In genomic region chr19:33868076-33868735, GRCh38 we compare ENCODE assay signal across 11 cellular contexts.
DNase-seq lines count a peak whose midpoint lies in the region; ATAC-seq and TF ChIP-seq lines count a peak whose summit lies in the region.
"Had no signal": no experiment of that assay in that cellular context is flagged by ENCODE, and none has a peak within 500 bp of the region (broad histone marks: within the 10 kb centered on the region; RNA-seq: fewer than 3 reads in every experiment).

No MANE protein-coding gene starts in this region.

- peak overlapping the region; percentile 67 for H3K4me3 ChIP-seq in SK-N-MC
- no peak overlapping the region for H3K4me3 ChIP-seq in trophoblast cell (ENCODE audit: low read depth, low read length)
- H3K4me3 ChIP-seq in MM.1S (ENCODE audit: low read length): no peak overlapping the region

- no peaks in the 10 kb centered on the region for H3K9me2 ChIP-seq in MM.1S (replicated peaks; ENCODE audit: insufficient read depth, low read length)

- H3K36me3 ChIP-seq in SK-N-MC (ENCODE audit: insufficient read depth, low read length) (no peaks in the 10 kb centered on the region), trophoblast cell (ENCODE audit: control insufficient read depth in 1 of 2, insufficient read depth in 2 of 2, low read length in 2 of 2) (no peaks in the 10 kb centered on the region), MM.1S (replicated peaks; ENCODE audit: insufficient read depth, low read length) (no peaks in the 10 kb centered on the region)

- no peak overlapping the region for H2BK12ac ChIP-seq in trophoblast cell (ENCODE audit: low read length)

- no peak overlapping the region for H3K4ac ChIP-seq in trophoblast cell (ENCODE audit: low read depth, low read length)

- H3K79me2 ChIP-seq in trophoblast cell (ENCODE audit: control insufficient read depth, insufficient read depth, low read length, poor library complexity) (no peaks in the 10 kb centered on the region), MM.1S (ENCODE audit: low read length) (no peaks in the 10 kb centered on the region)

- peaks cover 4 to 5% of the 10 kb centered on the region in 2 experiments for H3K4me1 ChIP-seq in trophoblast cell (ENCODE audit: control insufficient read depth in 1 of 2, insufficient read depth in 2 of 2, low read length in 2 of 2)
- H3K4me1 ChIP-seq in MM.1S (ENCODE audit: low read length): no peaks in the 10 kb centered on the region

- DNase-seq in AG08396 (ENCODE audit: low spot score): peak; percentile 19
- DNase-seq in SK-N-MC (ENCODE audit: low read depth, low spot score): no peak
- no peak for DNase-seq in left ventricle myocardium superior
- DNase-seq in trophoblast cell: no peak
- DNase-seq in D341Med (ENCODE audit: low spot score): no peak
- DNase-seq in SKM-1 treated with dmso at 0.1 percent for 144 hours (lab: John Stamatoyannopoulos, UW; ENCODE audit: unreplicated experiment): no peak
- DNase-seq in MM.1S: no peak
- DNase-seq: activated CD8-positive, alpha-beta memory T cell treated with anti-CD3 and anti-CD28 coated beads for 24 hours; activated naive CD8-positive, alpha-beta T cell treated with anti-CD3 and anti-CD28 coated beads, Interleukin-2, amount 10 ng/mL, durations not matched to agents 7 days and 5 days; erythroblast had no signal

- H3K27me3 ChIP-seq in trophoblast cell (ENCODE audit: insufficient read depth, low read length) (no peaks in the 10 kb centered on the region), MM.1S (replicated peaks; ENCODE audit: insufficient read depth, low read length) (peaks cover 35% of the 10 kb centered on the region)

- H4K20me1 ChIP-seq in MM.1S (ENCODE audit: insufficient read depth, low read length): no peaks in the 10 kb centered on the region

- H3K14ac ChIP-seq in trophoblast cell (ENCODE audit: low read length): no peak overlapping the region

- no peaks in the 10 kb centered on the region for H3F3A ChIP-seq in MM.1S (ENCODE audit: insufficient read depth, low read length)

- H2BK120ac ChIP-seq in trophoblast cell (ENCODE audit: insufficient read depth, low read length, poor library complexity): no peak overlapping the region

- no peak overlapping the region for H4K12ac ChIP-seq in trophoblast cell (ENCODE audit: low read depth, low read length)

- no peak overlapping the region for H2AK5ac ChIP-seq in trophoblast cell (ENCODE audit: low read length)

- H3K27ac ChIP-seq in SK-N-MC (peak overlapping the region; percentile 44; the same call in 1 of the 2 replicates), trophoblast cell (ENCODE audit: low read depth, low read length) (no peak overlapping the region), MM.1S (ENCODE audit: low read length) (no peak overlapping the region)

- peaks cover 4% of the 10 kb centered on the region for H3K79me1 ChIP-seq in trophoblast cell (ENCODE audit: low read length)

- H3K9me3 ChIP-seq in SK-N-MC (ENCODE audit: low read depth, low read length): no peaks in the 10 kb centered on the region
- no peaks in the 10 kb centered on the region for H3K9me3 ChIP-seq in trophoblast cell (ENCODE audit: insufficient read depth, low read depth, low read length)
- no peaks in the 10 kb centered on the region for H3K9me3 ChIP-seq in MM.1S (replicated peaks; ENCODE audit: insufficient read depth, low read length)

- H3K23ac ChIP-seq in trophoblast cell (ENCODE audit: low read length): no peak overlapping the region

- H2AFZ ChIP-seq in trophoblast cell (ENCODE audit: insufficient read depth, low read length, poor library complexity): no peak overlapping the region
- no peak overlapping the region for H2AFZ ChIP-seq in MM.1S (ENCODE audit: low read length)

- H2BK5ac ChIP-seq in trophoblast cell (ENCODE audit: low read depth, low read length, poor library complexity): no peak overlapping the region

- H3K9ac ChIP-seq in SK-N-MC (ENCODE audit: insufficient read length) (peak overlapping the region; percentile 43), trophoblast cell (ENCODE audit: low read length) (no peak overlapping the region), MM.1S (ENCODE audit: low read length) (no peak overlapping the region)

- intact Hi-C loops in left ventricle myocardium superior (cut with micrococcal nuclease): no loop called here

- no peak overlapping the region for H3K18ac ChIP-seq in trophoblast cell (ENCODE audit: low read length)

- H3K4me2 ChIP-seq in trophoblast cell (ENCODE audit: low read length) (peak overlapping the region; percentile 3), MM.1S (ENCODE audit: low read depth, low read length) (no peak overlapping the region)

- H4K8ac ChIP-seq in trophoblast cell (ENCODE audit: low read depth, low read length): no peak overlapping the region

- H4K91ac ChIP-seq in trophoblast cell (ENCODE audit: low read depth, low read length): no peak overlapping the region

- WGBS in trophoblast cell (ENCODE audit: extremely low coverage, insufficient coverage, insufficient read length): no CpG with 5 or more reads among the region's 17 CpGs

- TF ChIP-seq CTCF in MM.1S (IDR thresholded peaks at IDR 0.05; ENCODE audit: low read length): no peak

- ATAC-seq in left ventricle myocardium superior (peak; percentile 24), HG03460 (IDR thresholded peaks at IDR 0.05; ENCODE audit: unreplicated experiment) (no peak)
